In genomic region chr4:53541577-53542206, GRCh38 we compare ENCODE assay signal across 9 cellular contexts. TPM values are rescaled to one million over a fixed set of nuclear protein-coding genes. Genes with fewer than 3 reads are reported as not detected.
DNase-seq lines count a peak whose midpoint lies in the region; ATAC-seq and TF ChIP-seq lines count a peak whose summit lies in the region.
"Had no signal": no experiment of that assay in that cellular context is flagged by ENCODE, and none has a peak within 500 bp of the region (broad histone marks: within the 10 kb centered on the region; RNA-seq: fewer than 3 reads in every experiment).

No MANE protein-coding gene starts in this region.

- no peaks in the 10 kb centered on the region for H3K36me3 ChIP-seq in IMR-90 (ENCODE audit: control insufficient read depth, insufficient read depth, low read length)
- no peaks in the 10 kb centered on the region for H3K36me3 ChIP-seq in transverse colon

- H3K4me1 ChIP-seq in IMR-90 (ENCODE audit: control insufficient read depth, insufficient read depth, low read length) (peaks cover 17% of the 10 kb centered on the region), transverse colon (peaks cover 0 to 34% (median under 1%) of the 10 kb centered on the region in 4 donors)

- H3K4me3 ChIP-seq in IMR-90 (ENCODE audit: insufficient read depth, low read depth, low read length) (no peak overlapping the region), transverse colon (no peak overlapping the region)

- no peak overlapping the region for H2AK9ac ChIP-seq in IMR-90 (replicated peaks; ENCODE audit: low read depth, low read length, poor library complexity)

- H2BK15ac ChIP-seq in IMR-90 (ENCODE audit: low read depth, low read length) = peak overlapping the region; percentile 5; the same call in 1 of the 3 replicates

- no peak overlapping the region for H3K4ac ChIP-seq in IMR-90 (ENCODE audit: low read depth, low read length)

- DNase-seq in IMR-90 (peak; percentile 95), left cardiac atrium (no peak), transverse colon (no peak), HT-29 (ENCODE audit: low spot score) (no peak)
- DNase-seq: activated T-cell treated with anti-CD3 and anti-CD28 coated beads, Interleukin-2, amount 50 U/mL, for 4 hours had no signal

- H4K5ac ChIP-seq in IMR-90 (ENCODE audit: low read depth, low read length) = no peak overlapping the region

- no peak overlapping the region for H3K23ac ChIP-seq in IMR-90 (ENCODE audit: low read depth, low read length)

- no peaks in the 10 kb centered on the region for H4K20me1 ChIP-seq in IMR-90 (ENCODE audit: insufficient read depth, low read length)

- peak overlapping the region; percentile 62; the same call in 1 of the 2 replicates for H3K18ac ChIP-seq in IMR-90 (ENCODE audit: low read depth, low read length)

- peak overlapping the region; percentile 75 for H2BK120ac ChIP-seq in IMR-90 (ENCODE audit: low read depth, low read length)

- dilution Hi-C loops in IMR-90 (cut with HindIII; ENCODE audit: low sequenced_read_pairs, unreplicated experiment) = no loop called here

- H4K8ac ChIP-seq in IMR-90 (ENCODE audit: low read depth in 2 of 2, low read length in 2 of 2) = 0 out of 4 replicates have a peak overlapping the region, but pooled peaks of 1 of the 2 experiments have one; percentile 28

- H3K9me3 ChIP-seq in IMR-90 (ENCODE audit: control insufficient read depth, insufficient read depth, low read length) = no peaks in the 10 kb centered on the region
- H3K9me3 ChIP-seq in transverse colon = no peaks in the 10 kb centered on the region

- H3K27ac ChIP-seq in IMR-90 (ENCODE audit: insufficient read depth, low read length) = peak overlapping the region; percentile 50; the same call in 1 of the 2 replicates
- peak overlapping the region; percentile 6 for H3K27ac ChIP-seq in VCaP
- peak overlapping the region; percentile 32 to 62 (median 46) for H3K27ac ChIP-seq in transverse colon

- H2AK5ac ChIP-seq in IMR-90 (ENCODE audit: low read depth, low read length) = no peak overlapping the region

- H3K56ac ChIP-seq in IMR-90 (ENCODE audit: extremely low read depth, insufficient read depth, low read length) = no peak overlapping the region

- peaks cover 14% of the 10 kb centered on the region for H3K9me1 ChIP-seq in IMR-90 (ENCODE audit: insufficient read depth, low read length)

- peak overlapping the region; percentile 58; the same call in 1 of the 2 replicates for H4K91ac ChIP-seq in IMR-90 (ENCODE audit: insufficient read depth, low read depth, low read length)

- POLR2A ChIA-PET in IMR-90 (lab: Charles Lee; ENCODE audit: unreplicated experiment) = interaction anchor here (0.8 kb wide), 1 partner anchor 161 kb away, joined by 3 read pairs; no protein-coding TSS in a partner anchor

- no peak overlapping the region for H3K9ac ChIP-seq in IMR-90 (ENCODE audit: low read depth, low read length)

- no peak overlapping the region for H2AFZ ChIP-seq in IMR-90 (replicated peaks; ENCODE audit: low read length, poor library complexity)

- peak overlapping the region; percentile 95 for H2BK5ac ChIP-seq in IMR-90 (ENCODE audit: low read depth, low read length, poor library complexity, severe bottlenecking)

- intact Hi-C loops in IMR-90 (cut with micrococcal nuclease) = no loop called here
- intact Hi-C loops in left cardiac atrium (cut with DNase I) = no loop called here
- intact Hi-C loops in transverse colon (cut with DNase I; ENCODE audit: low total_unique reads) = no loop called here

- CTCF ChIA-PET in IMR-90 (lab: Yijun Ruan, JAX) = interaction anchor here (1.4 kb wide), 1 partner anchor 43 kb away, joined by 3 read pairs; no protein-coding TSS in a partner anchor

- H3K4me2 ChIP-seq in IMR-90 (ENCODE audit: low read depth, low read length) = peak overlapping the region; percentile 47; the same call in 1 of the 2 replicates

- no TSS peak for BruUV-seq in IMR-90 (replicated peaks; lab: Mats Ljungman, UMichigan)

- WGBS in IMR-90 (ENCODE audit: extremely low coverage in 2 of 2, insufficient read length in 1 of 2), 2 experiments = no CpG with 5 or more reads among the region's 2 CpGs
- WGBS in transverse colon (ENCODE audit: low coverage in 1 of 2), 2 donors = 30 to 39% methylated on average over 2 of the region's 2 CpGs

- no peaks in the 10 kb centered on the region for H3K79me1 ChIP-seq in IMR-90 (ENCODE audit: low read depth in 1 of 2, low read length in 2 of 2)

- TF ChIP-seq RAD21 in IMR-90 (IDR thresholded peaks at IDR 0.05; ENCODE audit: low read length) = no peak

- H3K27me3 ChIP-seq in IMR-90 (ENCODE audit: control insufficient read depth, insufficient read depth, low read length) (no peaks in the 10 kb centered on the region), transverse colon (no peaks in the 10 kb centered on the region)

- TF ChIP-seq CTCF in IMR-90 (conservative IDR thresholded peaks at IDR 0.05; ENCODE audit: low read depth, low read length) (no peak), VCaP (conservative IDR thresholded peaks at IDR 0.05) (no peak), transverse colon (IDR thresholded peaks at IDR 0.05) (no peak)

- TF ChIP-seq EP300 in transverse colon (IDR thresholded peaks at IDR 0.05; ENCODE audit: low read depth) = no peak

- peak overlapping the region; percentile 19; the same call in 1 of the 2 replicates for H2BK20ac ChIP-seq in IMR-90 (ENCODE audit: low read depth, low read length)

- peak; percentile 87 for ATAC-seq in IMR-90 (ENCODE audit: low read depth)
- peak; percentile 84 to 85 for ATAC-seq in left cardiac atrium
- ATAC-seq in GM19023 (IDR thresholded peaks at IDR 0.05; ENCODE audit: unreplicated experiment) = no peak
- no peak for ATAC-seq in activated CD4-positive, CD25-positive, alpha-beta regulatory T cell treated with anti-CD3 and anti-CD28 coated beads, Interleukin-2, amount 50 U/mL, for 24 hours
- ATAC-seq: activated T-cell treated with anti-CD3 and anti-CD28 coated beads, Interleukin-2, amount 50 U/mL, for 4 hours; Panc1 had no signal

- no peak for TF ChIP-seq POLR2A in IMR-90 (IDR thresholded peaks at IDR 0.05; ENCODE audit: low read depth, low read length)
- TF ChIP-seq POLR2A in transverse colon (IDR thresholded peaks at IDR 0.05) = no peak

- no peak overlapping the region for H3K14ac ChIP-seq in IMR-90 (replicated peaks; ENCODE audit: low read depth, low read length)

- in situ Hi-C loops in IMR-90 (cut with MboI; ENCODE audit: low sequenced_read_pairs) (no loop called here), transverse colon (cut with MboI; ENCODE audit: low pct_ligation_motif_present in 1 of 4, low pct_unique_long_range_greater_than_20kb in 1 of 4, low sequenced_read_pairs in 3 of 4) (no loop called here)

TF ChIP-seq in IMR-90, 13 proteins besides CTCF, POLR2A, EP300 and RAD21:
- TF ChIP-seq MAFK (IDR thresholded peaks at IDR 0.05; ENCODE audit: low read depth, low read length) (peak; percentile 56), CEBPB (IDR thresholded peaks at IDR 0.05; ENCODE audit: low read depth, low read length) (0 out of 2 replicates have a peak, but pooled peaks have one; percentile 11), RCOR1 (IDR thresholded peaks at IDR 0.05; ENCODE audit: insufficient replicate concordance, low read length) (no peak)

RNA-seq across cellular contexts. Expression of gene LNX1, which starts 49.6 kb away (rescaled TPM):
- total RNA-seq in IMR-90 (2012; rRNA removed) = 0.28 and 0.36 TPM in 2 replicates
- 0.15 and 0.19 TPM in 2 replicates for polyA plus RNA-seq in IMR-90 (2012; rRNA removed)
- 0.08 and 0.14 TPM in 2 replicates for polyA plus RNA-seq in IMR-90 (2012; cell fraction: cytosol; rRNA removed)
- 0.48 and 1.6 TPM in 2 replicates for polyA plus RNA-seq in IMR-90 (2012; cell fraction: nucleus; rRNA removed; ENCODE audit: low replicate concordance)
- 10 to 100 TPM in 1 of 2 donors, 1 to 10 TPM in 1; 5.9 to 11.5 TPM for total RNA-seq in left cardiac atrium
- total RNA-seq in transverse colon = 10 to 100 TPM in 3 of 4 donors, 1 to 10 TPM in 1; 2.6 to 35.5 (median 18.1) TPM
- 9.4 and 10.1 TPM in 2 replicates for total RNA-seq in HT-29 (2014; rRNA removed; shearing (Covaris generic))

Comparison
In these comparisons a context has a peak if more than half of its experiments do, and no peak if none do; other contexts are left out.
1. ATAC-seq: peak in IMR-90 (single experiment) and left cardiac atrium (2 of 2); none in GM19023 (single experiment) and activated CD4-positive, CD25-positive, alpha-beta regulatory T cell treated with anti-CD3 and anti-CD28 coated beads, Interleukin-2, amount 50 U/mL, for 24 hours (0 of 2).
2. Peak in every context shown above with its lines, with median percentiles within 50 percentile points of each other: H3K27ac ChIP-seq.